ENCODE assay signal across 27 cellular contexts in genomic region chr7:140168816-140169215, GRCh38. TPM values are rescaled to one million over a fixed set of nuclear protein-coding genes. Genes with fewer than 3 reads are reported as not detected.
DNase-seq lines count a peak whose midpoint lies in the region; ATAC-seq, FAIRE-seq and TF ChIP-seq lines count a peak whose summit lies in the region.
"Had no signal": no experiment of that assay in that cellular context is flagged by ENCODE, and none has a peak within 500 bp of the region (broad histone marks: within the 10 kb centered on the region; RNA-seq: fewer than 3 reads in every experiment).

No MANE protein-coding gene starts in this region.

- H3K27ac Mint-ChIP-seq in activated naive CD8-positive, alpha-beta T cell treated with anti-CD3 and anti-CD28 coated beads for 36 hours = peak overlapping the region; percentile 48
- H3K27ac Mint-ChIP-seq in activated naive CD8-positive, alpha-beta T cell treated with anti-CD3 and anti-CD28 coated beads, Interleukin-2, amount 50 U/mL, for 24 hours = no peak overlapping the region
- H3K27ac Mint-ChIP-seq in activated T-helper 17 cell treated with anti-CD3 and anti-CD28 coated beads, Interleukin-2, amount 50 U/mL, for 72 hours = peak overlapping the region; percentile 22
- no peak overlapping the region for H3K27ac Mint-ChIP-seq in stimulated activated naive CD8-positive, alpha-beta T cell treated with anti-CD3 and anti-CD28 coated beads, Interleukin-15, amount 100 ng/mL, for 72 hours

- H3K27me3 Mint-ChIP-seq in activated naive CD8-positive, alpha-beta T cell treated with anti-CD3 and anti-CD28 coated beads for 36 hours = no peaks in the 10 kb centered on the region
- no peaks in the 10 kb centered on the region for H3K27me3 Mint-ChIP-seq in activated naive CD8-positive, alpha-beta T cell treated with anti-CD3 and anti-CD28 coated beads, Interleukin-2, amount 50 U/mL, for 24 hours
- H3K27me3 Mint-ChIP-seq in activated T-helper 17 cell treated with anti-CD3 and anti-CD28 coated beads, Interleukin-2, amount 50 U/mL, for 72 hours = no peaks in the 10 kb centered on the region
- H3K27me3 Mint-ChIP-seq in stimulated activated naive CD8-positive, alpha-beta T cell treated with anti-CD3 and anti-CD28 coated beads, Interleukin-15, amount 100 ng/mL, for 72 hours = no peaks in the 10 kb centered on the region
- H3K27me3 Mint-ChIP-seq: CD8-positive, alpha-beta memory T cell had no signal

- peaks cover 69% of the 10 kb centered on the region for H3K4me1 Mint-ChIP-seq in activated naive CD8-positive, alpha-beta T cell treated with anti-CD3 and anti-CD28 coated beads for 36 hours
- peaks cover 76% of the 10 kb centered on the region for H3K4me1 Mint-ChIP-seq in activated naive CD8-positive, alpha-beta T cell treated with anti-CD3 and anti-CD28 coated beads, Interleukin-2, amount 50 U/mL, for 24 hours
- H3K4me1 Mint-ChIP-seq in activated T-helper 17 cell treated with anti-CD3 and anti-CD28 coated beads, Interleukin-2, amount 50 U/mL, for 72 hours = peaks cover 43% of the 10 kb centered on the region
- H3K4me1 Mint-ChIP-seq in stimulated activated naive CD8-positive, alpha-beta T cell treated with anti-CD3 and anti-CD28 coated beads, Interleukin-15, amount 100 ng/mL, for 72 hours = peaks cover 82% of the 10 kb centered on the region

- ATAC-seq in activated naive CD8-positive, alpha-beta T cell treated with anti-CD3 and anti-CD28 coated beads, Interleukin-2, amount 50 U/mL, for 24 hours = no peak
- ATAC-seq in activated T-helper 17 cell treated with anti-CD3 and anti-CD28 coated beads, Interleukin-2, amount 50 U/mL, for 72 hours (replicated peaks) = peak; percentile 54
- ATAC-seq in stimulated activated naive CD8-positive, alpha-beta T cell treated with anti-CD3 and anti-CD28 coated beads, Interleukin-15, amount 100 ng/mL, for 72 hours = peak; percentile 41
- ATAC-seq: PC-3 had no signal

- no peak for TF ChIP-seq POLR2A in GM12891 (IDR thresholded peaks at IDR 0.05; ENCODE audit: low read depth, low read length)

- no peaks in the 10 kb centered on the region for H3K36me3 Mint-ChIP-seq in activated naive CD8-positive, alpha-beta T cell treated with anti-CD3 and anti-CD28 coated beads for 36 hours
- H3K36me3 Mint-ChIP-seq in activated naive CD8-positive, alpha-beta T cell treated with anti-CD3 and anti-CD28 coated beads, Interleukin-2, amount 50 U/mL, for 24 hours (ENCODE audit: low read depth) = peaks cover 1% of the 10 kb centered on the region
- peaks cover 16% of the 10 kb centered on the region for H3K36me3 Mint-ChIP-seq in activated T-helper 17 cell treated with anti-CD3 and anti-CD28 coated beads, Interleukin-2, amount 50 U/mL, for 72 hours (ENCODE audit: low read depth)

- H3K9me3 Mint-ChIP-seq in activated naive CD8-positive, alpha-beta T cell treated with anti-CD3 and anti-CD28 coated beads for 36 hours = no peaks in the 10 kb centered on the region
- no peaks in the 10 kb centered on the region for H3K9me3 Mint-ChIP-seq in activated naive CD8-positive, alpha-beta T cell treated with anti-CD3 and anti-CD28 coated beads, Interleukin-2, amount 50 U/mL, for 24 hours
- no peaks in the 10 kb centered on the region for H3K9me3 Mint-ChIP-seq in activated T-helper 17 cell treated with anti-CD3 and anti-CD28 coated beads, Interleukin-2, amount 50 U/mL, for 72 hours
- no peaks in the 10 kb centered on the region for H3K9me3 Mint-ChIP-seq in stimulated activated naive CD8-positive, alpha-beta T cell treated with anti-CD3 and anti-CD28 coated beads, Interleukin-15, amount 100 ng/mL, for 72 hours
- H3K9me3 Mint-ChIP-seq: CD8-positive, alpha-beta memory T cell had no signal

- H3K4me3 Mint-ChIP-seq in activated naive CD8-positive, alpha-beta T cell treated with anti-CD3 and anti-CD28 coated beads for 36 hours = no peak overlapping the region
- H3K4me3 Mint-ChIP-seq in activated naive CD8-positive, alpha-beta T cell treated with anti-CD3 and anti-CD28 coated beads, Interleukin-2, amount 50 U/mL, for 24 hours = no peak overlapping the region
- peak overlapping the region; percentile 23 for H3K4me3 Mint-ChIP-seq in activated T-helper 17 cell treated with anti-CD3 and anti-CD28 coated beads, Interleukin-2, amount 50 U/mL, for 72 hours
- H3K4me3 Mint-ChIP-seq in stimulated activated naive CD8-positive, alpha-beta T cell treated with anti-CD3 and anti-CD28 coated beads, Interleukin-15, amount 100 ng/mL, for 72 hours = no peak overlapping the region

- DNase-seq in activated naive CD8-positive, alpha-beta T cell treated with anti-CD3 and anti-CD28 coated beads for 36 hours = no peak
- DNase-seq in activated naive CD8-positive, alpha-beta T cell treated with anti-CD3 and anti-CD28 coated beads, Interleukin-2, amount 50 U/mL, for 24 hours = no peak
- DNase-seq in GM12891 (ENCODE audit: insufficient read length, low spot score) = no peak
- no peak for DNase-seq in stimulated activated naive CD8-positive, alpha-beta T cell treated with anti-CD3 and anti-CD28 coated beads, Interleukin-15, amount 100 ng/mL, for 72 hours
- DNase-seq in frontal cortex (ENCODE audit: low spot score in 2 of 2) = no peak
- DNase-seq in cortex of kidney (lab: John Stamatoyannopoulos, UW) = no peak
- DNase-seq: C1 segment of cervical spinal cord; CD8-positive, alpha-beta memory T cell; DMS 273 treated with DMSO at 0.1 percent for 48 hours; DMS79; EL; GDM1; GM23248; H7; Karpas-422; NCI-H1092 treated with DMSO at 0.1 percent for 48 hours; NCI-H1436; NCI-H187; NCI-H2081 treated with DMSO at 0.1 percent for 48 hours; NCI-H2171; NCI-H226; NCI-H510A; NCI-H69; PC-3; SJCRH30 had no signal

- FAIRE-seq in GM12891 (lab: Jason Lieb, UNC) (peak; percentile 35), frontal cortex (lab: Jason Lieb, UNC) (no peak)
- FAIRE-seq: GM18507 had no signal

TF ChIP-seq in GM12891, 5 proteins besides CTCF, POLR2A, EP300 and RAD21:
- no peak for TF ChIP-seq TAF1 (IDR thresholded peaks at IDR 0.05; ENCODE audit: low read depth, low read length)
- TF ChIP-seq PAX5 (IDR thresholded peaks at IDR 0.05; ENCODE audit: insufficient read depth, low read length, severe bottlenecking) = no peak
- TF ChIP-seq POU2F2 (IDR thresholded peaks at IDR 0.05; ENCODE audit: low read depth, low read length) = no peak
- no peak for TF ChIP-seq POLR2AphosphoS5 (IDR thresholded peaks at IDR 0.05; ENCODE audit: low read depth, low read length)
- no peak for TF ChIP-seq SPI1 (IDR thresholded peaks at IDR 0.05; ENCODE audit: low read depth, low read length)

RNA-seq across cellular contexts. Expression of gene KDM7A, which starts 8.0 kb away (rescaled TPM):
- 1 to 10 TPM; 7.5 to 7.9 TPM for total RNA-seq in activated naive CD8-positive, alpha-beta T cell treated with anti-CD3 and anti-CD28 coated beads for 36 hours
- 0.64 TPM for polyA plus RNA-seq in GM12891 (2012; ENCODE audit: low read depth, missing spikeins)
- total RNA-seq in activated T-helper 17 cell treated with anti-CD3 and anti-CD28 coated beads, Interleukin-2, amount 50 U/mL, for 72 hours = 10 to 100 TPM; 31.1 to 48.7 TPM
- 16.3 TPM for total RNA-seq in frontal cortex

Comparison
In these comparisons a context has a peak if more than half of its experiments do, and no peak if none do; other contexts are left out.
1. H3K27ac Mint-ChIP-seq: peak in activated naive CD8-positive, alpha-beta T cell treated with anti-CD3 and anti-CD28 coated beads for 36 hours (single experiment) and activated T-helper 17 cell treated with anti-CD3 and anti-CD28 coated beads, Interleukin-2, amount 50 U/mL, for 72 hours (single experiment); none in activated naive CD8-positive, alpha-beta T cell treated with anti-CD3 and anti-CD28 coated beads, Interleukin-2, amount 50 U/mL, for 24 hours (single experiment) and stimulated activated naive CD8-positive, alpha-beta T cell treated with anti-CD3 and anti-CD28 coated beads, Interleukin-15, amount 100 ng/mL, for 72 hours (0 of 2).